In genomic region chr5:109885205-109885604, GRCh38 we compare ENCODE assay signal across 25 cellular contexts.
DNase-seq lines count a peak whose midpoint lies in the region; ATAC-seq and TF ChIP-seq lines count a peak whose summit lies in the region.
"Had no signal": no experiment of that assay in that cellular context is flagged by ENCODE, and none has a peak within 500 bp of the region (broad histone marks: within the 10 kb centered on the region; RNA-seq: fewer than 3 reads in every experiment).

No MANE protein-coding gene starts in this region.

- H2AK5ac ChIP-seq in neuronal stem cell (ENCODE audit: low read depth, low read length), result no peak overlapping the region

- H3K9ac ChIP-seq in neuronal stem cell (ENCODE audit: low read depth, low read length, poor library complexity), result no peak overlapping the region
- H3K9ac ChIP-seq: BLaER1 treated with 17β-estradiol and CSF1 and Interleukin-3, amounts not matched to agents 10 nM and 100 nM had no signal

- no peaks in the 10 kb centered on the region for H3K9me3 Mint-ChIP-seq in stimulated activated memory B cell treated with anti-CD40 and anti-IgM and Interleukin-4, amounts not matched to agents 10 μg/mL and 1 μg/mL and 100 μg/mL, for 72 hours
- H3K9me3 Mint-ChIP-seq: CD4-positive, alpha-beta T cell; CD8-positive, alpha-beta memory T cell had no signal

- H3K36me3 ChIP-seq in RWPE2 (ENCODE audit: low read depth) (no peaks in the 10 kb centered on the region), neuronal stem cell (replicated peaks in 1 of 2; ENCODE audit: control insufficient read depth in 2 of 2, insufficient read depth in 2 of 2, low read length in 2 of 2) (no peaks in the 10 kb centered on the region), left ventricle myocardium inferior (no peaks in the 10 kb centered on the region)
- H3K36me3 ChIP-seq: BLaER1 treated with 17β-estradiol and CSF1 and Interleukin-3, amounts not matched to agents 10 nM and 100 nM had no signal

- no peak overlapping the region for H3K27ac Mint-ChIP-seq in stimulated activated memory B cell treated with anti-CD40 and anti-IgM and Interleukin-4, amounts not matched to agents 10 μg/mL and 1 μg/mL and 100 μg/mL, for 72 hours
- H3K27ac Mint-ChIP-seq: B cell; CD4-positive, alpha-beta T cell; CD8-positive, alpha-beta memory T cell had no signal

- H3K14ac ChIP-seq in neuronal stem cell (ENCODE audit: low read length), result no peak overlapping the region

- no peak overlapping the region for H2BK15ac ChIP-seq in neuronal stem cell (ENCODE audit: low read length)

- no peaks in the 10 kb centered on the region for H3K27me3 Mint-ChIP-seq in stimulated activated memory B cell treated with anti-CD40 and anti-IgM and Interleukin-4, amounts not matched to agents 10 μg/mL and 1 μg/mL and 100 μg/mL, for 72 hours
- H3K27me3 Mint-ChIP-seq: CD4-positive, alpha-beta T cell; CD8-positive, alpha-beta memory T cell had no signal

- peak overlapping the region; percentile 16 for H3K18ac ChIP-seq in neuronal stem cell (ENCODE audit: low read length)

- no peak overlapping the region for H3K4ac ChIP-seq in neuronal stem cell (ENCODE audit: low read length)

- no peak overlapping the region for H3K4me3 Mint-ChIP-seq in stimulated activated memory B cell treated with anti-CD40 and anti-IgM and Interleukin-4, amounts not matched to agents 10 μg/mL and 1 μg/mL and 100 μg/mL, for 72 hours
- H3K4me3 Mint-ChIP-seq: B cell; CD4-positive, alpha-beta T cell; CD8-positive, alpha-beta memory T cell had no signal

- ATAC-seq in RWPE2 (ENCODE audit: low read depth) (no peak), GM18907 (IDR thresholded peaks at IDR 0.05; ENCODE audit: unreplicated experiment) (no peak)
- ATAC-seq in stimulated activated memory B cell treated with anti-CD40 and anti-IgM and Interleukin-4, amounts not matched to agents 10 μg/mL and 1 μg/mL and 100 μg/mL, for 72 hours, result peak; percentile 26
- ATAC-seq: A549, GM12878 had no signal

- no peak overlapping the region for H3K4me2 ChIP-seq in neuronal stem cell (ENCODE audit: insufficient read depth, low read length, poor library complexity, severe bottlenecking)
- H3K4me2 ChIP-seq: A549; BLaER1 treated with 17β-estradiol and CSF1 and Interleukin-3, amounts not matched to agents 10 nM and 100 nM had no signal

- H3K9me3 ChIP-seq in RWPE2 (ENCODE audit: severe bottlenecking), result no peaks in the 10 kb centered on the region
- no peaks in the 10 kb centered on the region for H3K9me3 ChIP-seq in neuronal stem cell (replicated peaks in 1 of 2; ENCODE audit: control insufficient read depth in 2 of 2, insufficient read depth in 1 of 2, low read depth in 1 of 2, low read length in 2 of 2)
- no peaks in the 10 kb centered on the region for H3K9me3 ChIP-seq in left ventricle myocardium inferior (replicated peaks)
- H3K9me3 ChIP-seq: A549 had no signal

- H3K27me3 ChIP-seq in RWPE2 (ENCODE audit: insufficient read depth, poor library complexity, severe bottlenecking) (no peaks in the 10 kb centered on the region), neuronal stem cell (ENCODE audit: control insufficient read depth in 3 of 3, insufficient read depth in 3 of 3, low read depth in 1 of 3, low read length in 3 of 3) (no peaks in the 10 kb centered on the region), left ventricle myocardium inferior (ENCODE audit: low read depth) (no peaks in the 10 kb centered on the region)
- H3K27me3 ChIP-seq: BLaER1 treated with 17β-estradiol and CSF1 and Interleukin-3, amounts not matched to agents 10 nM and 100 nM had no signal

- no peak overlapping the region for H2BK5ac ChIP-seq in neuronal stem cell (ENCODE audit: low read length)

- intact Hi-C loops in left ventricle myocardium inferior (cut with micrococcal nuclease), result no loop called here

- H3K4me1 ChIP-seq in RWPE2 (ENCODE audit: insufficient read depth, poor library complexity, severe bottlenecking) (no peaks in the 10 kb centered on the region), neuronal stem cell (ENCODE audit: control insufficient read depth in 2 of 2, insufficient read depth in 1 of 2, low read depth in 1 of 2, low read length in 2 of 2) (peaks cover 0 to 21% of the 10 kb centered on the region in 2 donors), left ventricle myocardium inferior (no peaks in the 10 kb centered on the region)
- H3K4me1 ChIP-seq: A549 had no signal

- H3K36me3 Mint-ChIP-seq in stimulated activated memory B cell treated with anti-CD40 and anti-IgM and Interleukin-4, amounts not matched to agents 10 μg/mL and 1 μg/mL and 100 μg/mL, for 72 hours, result no peaks in the 10 kb centered on the region
- H3K36me3 Mint-ChIP-seq: CD8-positive, alpha-beta memory T cell had no signal

- H2AFZ ChIP-seq in neuronal stem cell (ENCODE audit: low read length), result no peak overlapping the region

- no peak overlapping the region for H2BK120ac ChIP-seq in neuronal stem cell (ENCODE audit: low read depth, low read length)

- peak; percentile 5 for DNase-seq in activated gamma-delta T cell (lab: John Stamatoyannopoulos, UW)
- no peak for DNase-seq in activated gamma-delta T cell treated with Interleukin-2 at 50 U/mL for 16 hours
- DNase-seq in RWPE2 (ENCODE audit: low spot score), result peak; percentile 66
- no peak for DNase-seq in neuronal stem cell (ENCODE audit: low spot score)
- DNase-seq in NCI-H226, result no peak
- DNase-seq in left ventricle myocardium inferior, result no peak
- DNase-seq: AML-193; CD4-positive, alpha-beta T cell; COR-L47; DMS 273 treated with DMSO at 0.1 percent for 48 hours; DMS153; DMS53; DMS79; DND-41; EL; GDM1 had no signal

- no peak overlapping the region for H3K27ac ChIP-seq in RWPE2 (ENCODE audit: poor library complexity, severe bottlenecking)
- H3K27ac ChIP-seq in neuronal stem cell (replicated peaks; ENCODE audit: low read length), result no peak overlapping the region
- H3K27ac ChIP-seq in left ventricle myocardium inferior (replicated peaks), result no peak overlapping the region
- H3K27ac ChIP-seq: 22Rv1; A549; BLaER1 treated with 17β-estradiol and CSF1 and Interleukin-3, amounts not matched to agents 10 nM and 100 nM; C4-2B had no signal

- H2BK12ac ChIP-seq in neuronal stem cell (ENCODE audit: low read length), result no peak overlapping the region

- H3K79me1 ChIP-seq in neuronal stem cell (ENCODE audit: low read depth, low read length), result no peaks in the 10 kb centered on the region

- TF ChIP-seq CTCF in RWPE2 (IDR thresholded peaks at IDR 0.05; ENCODE audit: poor library complexity, severe bottlenecking) (no peak), left ventricle myocardium inferior (IDR thresholded peaks at IDR 0.05; ENCODE audit: borderline replicate concordance) (no peak)

- no CpG with 5 or more reads among the region's 28 CpGs for WGBS in neuronal stem cell (ENCODE audit: extremely low coverage in 2 of 2, insufficient read length in 2 of 2, insufficient replicate concordance in 1 of 2), 2 donors

- no peaks in the 10 kb centered on the region for H3K4me1 Mint-ChIP-seq in stimulated activated memory B cell treated with anti-CD40 and anti-IgM and Interleukin-4, amounts not matched to agents 10 μg/mL and 1 μg/mL and 100 μg/mL, for 72 hours
- H3K4me1 Mint-ChIP-seq: B cell had no signal

- H3K23ac ChIP-seq in neuronal stem cell (ENCODE audit: low read depth, low read length, poor library complexity), result no peak overlapping the region

- H4K91ac ChIP-seq in neuronal stem cell (ENCODE audit: low read depth, low read length, poor library complexity), result no peak overlapping the region

- H3K4me3 ChIP-seq in RWPE2 (ENCODE audit: severe bottlenecking) (no peak overlapping the region), neuronal stem cell (ENCODE audit: low read length in 2 of 2) (no peak overlapping the region), left ventricle myocardium inferior (no peak overlapping the region)
- H3K4me3 ChIP-seq: A549; BLaER1 treated with 17β-estradiol and CSF1 and Interleukin-3, amounts not matched to agents 10 nM and 100 nM; GM12878 had no signal

- no peak overlapping the region for H4K8ac ChIP-seq in neuronal stem cell (ENCODE audit: low read depth, low read length)

Comparison
In these comparisons a context has a peak if more than half of its experiments do, and no peak if none do; other contexts are left out.
1. DNase-seq: peak in activated gamma-delta T cell (single experiment) and RWPE2 (single experiment); none in activated gamma-delta T cell treated with Interleukin-2 at 50 U/mL for 16 hours (single experiment), neuronal stem cell (single experiment), NCI-H226 (single experiment) and left ventricle myocardium inferior (single experiment).